10 cellular contexts compared by ENCODE assay signal in the genomic region with DNA sequence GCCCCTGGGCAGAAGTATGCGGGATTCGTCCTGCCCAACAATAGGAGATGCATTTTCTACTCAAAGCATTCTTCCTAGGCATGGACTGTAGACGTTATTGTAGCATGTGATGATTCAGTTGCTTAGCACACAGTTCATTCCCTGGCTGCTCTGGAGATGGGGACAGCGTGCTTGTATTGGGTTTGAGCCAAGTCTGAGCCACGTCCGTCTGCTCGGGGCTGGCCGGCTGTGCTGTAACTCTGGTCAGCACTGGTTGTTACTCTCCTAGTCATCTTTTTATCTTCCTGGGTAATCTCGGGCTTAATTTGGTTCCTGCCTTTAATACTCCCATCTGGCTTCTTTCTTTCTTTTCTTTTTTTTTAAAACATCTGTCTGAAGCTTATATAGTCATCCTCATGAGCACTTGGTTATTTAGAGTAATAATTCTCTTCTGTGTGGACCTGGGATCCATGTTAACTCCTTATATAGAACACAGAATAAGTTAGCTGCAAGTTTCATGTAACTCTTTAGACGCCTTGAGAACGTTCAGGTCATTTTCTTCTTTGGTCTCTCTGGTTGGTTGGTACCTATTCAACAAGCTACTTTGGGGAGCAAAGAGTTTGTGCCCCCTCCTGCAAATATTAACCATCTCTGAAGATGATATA.
DNase-seq lines count a peak whose midpoint lies in the region; TF ChIP-seq lines count a peak whose summit lies in the region.
"Had no signal": no experiment of that assay in that cellular context is flagged by ENCODE, and none has a peak within 500 bp of the region (broad histone marks: within the 10 kb centered on the region; RNA-seq: fewer than 3 reads in every experiment).

No MANE protein-coding gene starts in this region.

- no peaks in the 10 kb centered on the region for H3K9me3 ChIP-seq in MG63
- H3K9me3 ChIP-seq in liver (ENCODE audit: control insufficient read depth in 4 of 4, low read length in 3 of 4) = no peaks in the 10 kb centered on the region
- H3K9me3 ChIP-seq: BLaER1 treated with 17β-estradiol and CSF1 and Interleukin-3, amounts not matched to agents 10 nM and 100 nM had no signal

- no peaks in the 10 kb centered on the region for H3K4me1 ChIP-seq in liver (ENCODE audit: control insufficient read depth in 4 of 4, insufficient read depth in 4 of 4, low read length in 3 of 4)
- H3K4me1 ChIP-seq: BLaER1 treated with 17β-estradiol and CSF1 and Interleukin-3, amounts not matched to agents 10 nM and 100 nM had no signal

- TF ChIP-seq CTCF in liver (IDR thresholded peaks at IDR 0.05; ENCODE audit: low read depth, low read length, missing input control) = no peak

- DNase-seq in A172 (ENCODE audit: low spot score) = peak; percentile 91
- DNase-seq in MG63 = peak; percentile 97
- peak; percentile 4 for DNase-seq in cerebellar cortex (ENCODE audit: low spot score)
- DNase-seq in NCI-H1930 (lab: John Stamatoyannopoulos, UW) = no peak
- no peak for DNase-seq in H7
- no peak for DNase-seq in activated naive CD4-positive, alpha-beta T cell treated with Interleukin-2 at 50 U/mL for 16 hours
- DNase-seq in NOMO-1 (lab: John Stamatoyannopoulos, UW; ENCODE audit: unreplicated experiment in 2 of 2) = no peak
- DNase-seq: activated naive CD8-positive, alpha-beta T cell treated with anti-CD3 and anti-CD28 coated beads, Interleukin-2, amount 50 U/mL, for 24 hours had no signal

- peak; percentile 9 to 12 for TF ChIP-seq RAD21 in liver (IDR thresholded peaks at IDR 0.05)

- no peak overlapping the region for H3K9ac ChIP-seq in liver (ENCODE audit: low read depth in 1 of 2, low read length in 2 of 2)
- H3K9ac ChIP-seq: BLaER1 treated with 17β-estradiol and CSF1 and Interleukin-3, amounts not matched to agents 10 nM and 100 nM had no signal

- H3K27ac ChIP-seq in liver (ENCODE audit: low read depth in 1 of 2, low read length in 2 of 2) = no peak overlapping the region
- H3K27ac ChIP-seq: BLaER1 treated with 17β-estradiol and CSF1 and Interleukin-3, amounts not matched to agents 10 nM and 100 nM had no signal

- H3K36me3 ChIP-seq in MG63 (no peaks in the 10 kb centered on the region), liver (ENCODE audit: control insufficient read depth in 4 of 4, insufficient read depth in 3 of 4, low read depth in 1 of 4, low read length in 3 of 4) (no peaks in the 10 kb centered on the region), H7 (replicated peaks; ENCODE audit: control insufficient read depth, insufficient read depth, low read length) (no peaks in the 10 kb centered on the region)
- H3K36me3 ChIP-seq: BLaER1 treated with 17β-estradiol and CSF1 and Interleukin-3, amounts not matched to agents 10 nM and 100 nM had no signal

- no peaks in the 10 kb centered on the region for H3K27me3 ChIP-seq in MG63
- peaks cover 0 to 3% (median 0%) of the 10 kb centered on the region in 4 donors for H3K27me3 ChIP-seq in liver (ENCODE audit: control insufficient read depth in 4 of 4, insufficient read depth in 4 of 4, low read length in 3 of 4)
- H3K27me3 ChIP-seq in H7 (ENCODE audit: control insufficient read depth, insufficient read depth, low read length) = no peaks in the 10 kb centered on the region
- H3K27me3 ChIP-seq: BLaER1 treated with 17β-estradiol and CSF1 and Interleukin-3, amounts not matched to agents 10 nM and 100 nM had no signal

- no peak overlapping the region for H3K4me3 ChIP-seq in MG63
- no peak overlapping the region for H3K4me3 ChIP-seq in liver (ENCODE audit: low read depth in 1 of 3, low read length in 3 of 3)
- H3K4me3 ChIP-seq in H7 (ENCODE audit: insufficient read depth, low read depth, low read length) = no peak overlapping the region
- H3K4me3 ChIP-seq: BLaER1 treated with 17β-estradiol and CSF1 and Interleukin-3, amounts not matched to agents 10 nM and 100 nM had no signal

- 38% methylated on average over 11 of the region's 11 CpGs for WGBS in liver

TF ChIP-seq in liver, 16 proteins besides CTCF, POLR2A, EP300 and RAD21:
- TF ChIP-seq, protein P1, sequence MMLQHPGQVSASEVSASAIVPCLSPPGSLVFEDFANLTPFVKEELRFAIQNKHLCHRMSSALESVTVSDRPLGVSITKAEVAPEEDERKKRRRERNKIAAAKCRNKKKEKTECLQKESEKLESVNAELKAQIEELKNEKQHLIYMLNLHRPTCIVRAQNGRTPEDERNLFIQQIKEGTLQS (IDR thresholded peaks at IDR 0.05) = no peak
- TF ChIP-seq FOXA2 (IDR thresholded peaks at IDR 0.05) (peak; percentile 5), RXRA (IDR thresholded peaks at IDR 0.05) (peak in 1 of 2 donors; percentile 39), YY1 (IDR thresholded peaks at IDR 0.05) (no peak), HNF4A (conservative IDR thresholded peaks at IDR 0.05) (peak in 1 of 2 donors; percentile 9)
- TF ChIP-seq, protein P2, sequence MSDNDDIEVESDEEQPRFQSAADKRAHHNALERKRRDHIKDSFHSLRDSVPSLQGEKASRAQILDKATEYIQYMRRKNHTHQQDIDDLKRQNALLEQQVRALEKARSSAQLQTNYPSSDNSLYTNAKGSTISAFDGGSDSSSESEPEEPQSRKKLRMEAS (IDR thresholded peaks at IDR 0.05) = peak; percentile 20
- TF ChIP-seq, protein P3, sequence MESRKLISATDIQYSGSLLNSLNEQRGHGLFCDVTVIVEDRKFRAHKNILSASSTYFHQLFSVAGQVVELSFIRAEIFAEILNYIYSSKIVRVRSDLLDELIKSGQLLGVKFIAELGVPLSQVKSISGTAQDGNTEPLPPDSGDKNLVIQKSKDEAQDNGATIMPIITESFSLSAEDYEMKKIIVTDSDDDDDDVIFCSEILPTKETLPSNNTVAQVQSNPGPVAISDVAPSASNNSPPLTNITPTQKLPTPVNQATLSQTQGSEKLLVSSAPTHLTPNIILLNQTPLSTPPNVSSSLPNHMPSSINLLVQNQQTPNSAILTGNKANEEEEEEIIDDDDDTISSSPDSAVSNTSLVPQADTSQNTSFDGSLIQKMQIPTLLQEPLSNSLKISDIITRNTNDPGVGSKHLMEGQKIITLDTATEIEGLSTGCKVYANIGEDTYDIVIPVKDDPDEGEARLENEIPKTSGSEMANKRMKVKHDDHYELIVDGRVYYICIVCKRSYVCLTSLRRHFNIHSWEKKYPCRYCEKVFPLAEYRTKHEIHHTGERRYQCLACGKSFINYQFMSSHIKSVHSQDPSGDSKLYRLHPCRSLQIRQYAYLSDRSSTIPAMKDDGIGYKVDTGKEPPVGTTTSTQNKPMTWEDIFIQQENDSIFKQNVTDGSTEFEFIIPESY (IDR thresholded peaks at IDR 0.05) = peak; percentile 7

Comparison
In these comparisons a context has a peak if more than half of its experiments do, and no peak if none do; other contexts are left out.
1. DNase-seq: peak in A172 (single experiment), MG63 (single experiment) and cerebellar cortex (single experiment); none in NCI-H1930 (0 of 2), H7 (single experiment), activated naive CD4-positive, alpha-beta T cell treated with Interleukin-2 at 50 U/mL for 16 hours (single experiment) and NOMO-1 (0 of 2).